25 cellular contexts compared by ENCODE assay signal in the genomic region with DNA sequence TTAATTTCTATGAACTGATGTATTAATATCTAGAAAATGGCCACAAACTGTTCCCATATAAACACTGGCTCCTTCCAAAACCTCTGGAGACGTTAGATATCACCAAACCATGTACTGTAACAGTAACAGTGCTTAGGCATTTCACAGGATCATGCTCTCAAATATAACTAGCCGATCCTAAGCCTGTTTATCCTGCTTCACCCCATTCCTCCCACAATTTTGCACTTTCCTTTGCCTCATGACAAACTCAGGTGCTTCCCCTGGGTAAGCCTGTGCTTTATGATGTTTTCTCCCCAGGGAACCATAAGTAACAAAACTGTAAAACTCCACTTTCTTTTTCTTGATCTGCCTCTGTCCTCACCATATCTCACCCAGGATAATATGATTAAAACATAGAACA.
DNase-seq lines count a peak whose midpoint lies in the region; ATAC-seq, FAIRE-seq and TF ChIP-seq lines count a peak whose summit lies in the region.
"Had no signal": no experiment of that assay in that cellular context is flagged by ENCODE, and none has a peak within 500 bp of the region (broad histone marks: within the 10 kb centered on the region; RNA-seq: fewer than 3 reads in every experiment).

No MANE protein-coding gene starts in this region.

- BruUV-seq in IMR-90 (replicated peaks; lab: Mats Ljungman, UMichigan), result no TSS peak

- H3K27ac ChIP-seq in BLaER1 (no peak overlapping the region), IMR-90 (ENCODE audit: insufficient read depth, low read length) (no peak overlapping the region), H1 (ENCODE audit: low read depth, low read length) (no peak overlapping the region)
- H3K27ac ChIP-seq: 22Rv1, A549, GM23248 had no signal

- WGBS in IMR-90 (ENCODE audit: extremely low coverage in 2 of 2, insufficient read length in 1 of 2), 2 experiments, result no CpG with 5 or more reads among the region's 2 CpGs
- WGBS in H1 (ENCODE audit: extremely low coverage in 1 of 2, insufficient coverage in 1 of 2, insufficient read length in 1 of 2, insufficient replicate concordance in 2 of 2, low coverage in 1 of 2, low lambda C conversion rate in 2 of 2, missing lambda C conversion rate in 1 of 2), 2 experiments, result 89% methylated on average over 2 of the region's 2 CpGs; no CpG with 5 or more reads in 1 of the 2 experiments

- H4K20me1 ChIP-seq in BLaER1 (no peaks in the 10 kb centered on the region), IMR-90 (ENCODE audit: insufficient read depth, low read length) (no peaks in the 10 kb centered on the region), H1 (replicated peaks in 1 of 2; ENCODE audit: control insufficient read depth in 1 of 2, insufficient read depth in 2 of 2, low read length in 2 of 2) (no peaks in the 10 kb centered on the region)

- H3K27ac Mint-ChIP-seq in activated T-cell treated with anti-CD3 and anti-CD28 coated beads, Interleukin-2, amount 50 U/mL, for 24 hours, result no peak overlapping the region
- H3K27ac Mint-ChIP-seq: CD14-positive monocyte; CD4-positive, alpha-beta memory T cell; HFFc6; IgD-negative memory B cell had no signal

- H3K56ac ChIP-seq in IMR-90 (ENCODE audit: extremely low read depth, insufficient read depth, low read length) (no peak overlapping the region), H1 (replicated peaks; ENCODE audit: insufficient read length, low read depth, low read length) (no peak overlapping the region)

- dilution Hi-C loops in IMR-90 (cut with HindIII; ENCODE audit: low sequenced_read_pairs, unreplicated experiment), result no loop called here

- H2AFZ ChIP-seq in IMR-90 (replicated peaks; ENCODE audit: low read length, poor library complexity) (peak overlapping the region; percentile 56), H1 (ENCODE audit: low read length) (0 out of 2 replicates have a peak overlapping the region, but pooled peaks have one; percentile 18)
- H2AFZ ChIP-seq: GM23248 had no signal

- no peak overlapping the region for H2BK120ac ChIP-seq in IMR-90 (ENCODE audit: low read depth, low read length)
- H2BK120ac ChIP-seq in H1 (replicated peaks; ENCODE audit: low read depth, low read length), result no peak overlapping the region

- H4K5ac ChIP-seq in IMR-90 (ENCODE audit: low read depth, low read length) (no peak overlapping the region), H1 (ENCODE audit: insufficient read length, low read depth, low read length) (no peak overlapping the region)

- no peak overlapping the region for H3K4ac ChIP-seq in IMR-90 (ENCODE audit: low read depth, low read length)
- H3K4ac ChIP-seq in H1 (replicated peaks; ENCODE audit: insufficient read length, low read depth, low read length), result no peak overlapping the region

- H3K23me2 ChIP-seq in H1 (ENCODE audit: low read depth, low read length), result no peaks in the 10 kb centered on the region

- TF ChIP-seq POLR2A in IMR-90 (IDR thresholded peaks at IDR 0.05; ENCODE audit: low read depth, low read length), result no peak
- no peak for TF ChIP-seq POLR2A in H1 (IDR thresholded peaks at IDR 0.05; ENCODE audit: control extremely low read depth in 1 of 2, low read depth in 2 of 2, low read length in 2 of 2)

- H3K36me3 Mint-ChIP-seq in activated T-cell treated with anti-CD3 and anti-CD28 coated beads, Interleukin-2, amount 50 U/mL, for 24 hours (ENCODE audit: low read depth), result no peaks in the 10 kb centered on the region
- H3K36me3 Mint-ChIP-seq: CD14-positive monocyte; CD4-positive, alpha-beta memory T cell; IgD-negative memory B cell had no signal

- H3K4me1 ChIP-seq in BLaER1, result peaks cover 4% of the 10 kb centered on the region
- H3K4me1 ChIP-seq in IMR-90 (ENCODE audit: control insufficient read depth, insufficient read depth, low read length), result peaks cover 5% of the 10 kb centered on the region; the same call in 1 of the 2 replicates
- peaks cover 0 to 3% (median 0%) of the 10 kb centered on the region in 4 experiments; a peak in 1 of 7 replicates for H3K4me1 ChIP-seq in H1 (replicated peaks in 1 of 4; ENCODE audit: control insufficient read depth in 3 of 4, insufficient read depth in 4 of 4, low read length in 3 of 4)
- H3K4me1 ChIP-seq: A549 had no signal

- H3K14ac ChIP-seq in IMR-90 (replicated peaks; ENCODE audit: low read depth, low read length) (no peak overlapping the region; the same call in 1 of the 2 replicates), H1 (ENCODE audit: insufficient read length) (no peak overlapping the region)

- H3K27me3 Mint-ChIP-seq in activated T-cell treated with anti-CD3 and anti-CD28 coated beads, Interleukin-2, amount 50 U/mL, for 24 hours, result no peaks in the 10 kb centered on the region
- H3K27me3 Mint-ChIP-seq: CD4-positive, alpha-beta memory T cell; IgD-negative memory B cell had no signal

- H2BK5ac ChIP-seq in IMR-90 (ENCODE audit: low read depth, low read length, poor library complexity, severe bottlenecking) (no peak overlapping the region), H1 (ENCODE audit: low read depth, low read length) (no peak overlapping the region)

- no peak overlapping the region for H2BK12ac ChIP-seq in H1 (ENCODE audit: low read depth, low read length)

- CTCF ChIA-PET in IMR-90 (lab: Yijun Ruan, JAX), result no interaction called here
- CTCF ChIA-PET in H1 (lab: Charles Lee; ENCODE audit: partially characterized antibody), result no interaction called here

- DNase-seq in IMR-90 (no peak), H1 (ENCODE audit: low read depth in 1 of 2, low spot score in 2 of 2) (no peak), omental fat pad (ENCODE audit: low spot score) (no peak), iPS-NIHi11 (ENCODE audit: low spot score) (no peak), NCI-H2081 (lab: John Stamatoyannopoulos, UW) (no peak)
- no peak for DNase-seq in activated T-cell treated with anti-CD3 and anti-CD28 coated beads, Interleukin-2, amount 50 U/mL, for 24 hours
- DNase-seq: AML-193; Calu3; CD4-positive, alpha-beta memory T cell; DMS 273 treated with DMSO at 0.1 percent for 48 hours; DMS53; DND-41; EL; GM23248; H7; HFFc6 had no signal

- H3K23ac ChIP-seq in IMR-90 (ENCODE audit: low read depth, low read length) (0 out of 2 replicates have a peak overlapping the region, but pooled peaks have one; percentile 15), H1 (ENCODE audit: insufficient read length) (no peak overlapping the region)

- H2AK5ac ChIP-seq in IMR-90 (ENCODE audit: low read depth, low read length) (peak overlapping the region; percentile 33; the same call in 1 of the 2 replicates), H1 (ENCODE audit: low read depth, low read length) (no peak overlapping the region)

- no peaks in the 10 kb centered on the region for H3K4me1 Mint-ChIP-seq in activated T-cell treated with anti-CD3 and anti-CD28 coated beads, Interleukin-2, amount 50 U/mL, for 24 hours (ENCODE audit: low read depth)
- H3K4me1 Mint-ChIP-seq: CD14-positive monocyte; CD4-positive, alpha-beta memory T cell; IgD-negative memory B cell had no signal

- FAIRE-seq in H1 (lab: Jason Lieb, UNC), result no peak
- FAIRE-seq: GM12891, HTR-8/SVneo had no signal

- no peak for TF ChIP-seq RAD21 in IMR-90 (IDR thresholded peaks at IDR 0.05; ENCODE audit: low read length)
- TF ChIP-seq RAD21 in H1 (IDR thresholded peaks at IDR 0.05 in 1 of 2, conservative IDR thresholded peaks at IDR 0.05 in 1 of 2; ENCODE audit: low read depth in 2 of 2, low read length in 2 of 2), result no peak

- H3K36me3 ChIP-seq in BLaER1 (no peaks in the 10 kb centered on the region), IMR-90 (ENCODE audit: control insufficient read depth, insufficient read depth, low read length) (no peaks in the 10 kb centered on the region), H1 (ENCODE audit: control insufficient read depth in 2 of 4, insufficient read depth in 4 of 4, low read length in 3 of 4) (no peaks in the 10 kb centered on the region)

- H4K91ac ChIP-seq in IMR-90 (ENCODE audit: insufficient read depth, low read depth, low read length) (no peak overlapping the region), H1 (replicated peaks; ENCODE audit: insufficient read length, low read length) (no peak overlapping the region)

- no peak overlapping the region for H2BK20ac ChIP-seq in IMR-90 (ENCODE audit: low read depth, low read length)
- H2BK20ac ChIP-seq in H1 (ENCODE audit: low read length), result no peak overlapping the region

- TF ChIP-seq CTCF in IMR-90 (conservative IDR thresholded peaks at IDR 0.05; ENCODE audit: low read depth, low read length) (no peak), H1 (IDR thresholded peaks at IDR 0.05; ENCODE audit: control extremely low read depth in 1 of 3, insufficient read depth in 1 of 3, low read depth in 1 of 3, low read length in 3 of 3) (no peak), omental fat pad (IDR thresholded peaks at IDR 0.05) (no peak)

- no peaks in the 10 kb centered on the region; the same call in 1 of the 2 replicates for H3K9me1 ChIP-seq in IMR-90 (ENCODE audit: insufficient read depth, low read length)

- H2BK15ac ChIP-seq in IMR-90 (ENCODE audit: low read depth, low read length) (no peak overlapping the region), H1 (ENCODE audit: low read length) (no peak overlapping the region)

- H3K9me3 ChIP-seq in BLaER1, result no peaks in the 10 kb centered on the region
- H3K9me3 ChIP-seq in IMR-90 (ENCODE audit: control insufficient read depth, insufficient read depth, low read length), result no peaks in the 10 kb centered on the region
- H3K9me3 ChIP-seq in H1 (ENCODE audit: insufficient read depth in 2 of 2, low read depth in 1 of 2, low read length in 1 of 2), result no peaks in the 10 kb centered on the region
- H3K9me3 ChIP-seq: A549 had no signal

- H3K4me2 ChIP-seq in BLaER1, result peak overlapping the region; percentile 33
- H3K4me2 ChIP-seq in IMR-90 (ENCODE audit: low read depth, low read length), result 0 out of 2 replicates have a peak overlapping the region, but pooled peaks have one; percentile 15
- no peak overlapping the region for H3K4me2 ChIP-seq in H1 (ENCODE audit: insufficient read depth in 1 of 2, low read depth in 2 of 2, low read length in 2 of 2)
- H3K4me2 ChIP-seq: A549 had no signal

- no peaks in the 10 kb centered on the region for H3K79me2 ChIP-seq in H1 (ENCODE audit: control insufficient read depth in 1 of 2, insufficient read depth in 2 of 2, low read length in 2 of 2)

- no peaks in the 10 kb centered on the region for H3K9me3 Mint-ChIP-seq in activated T-cell treated with anti-CD3 and anti-CD28 coated beads, Interleukin-2, amount 50 U/mL, for 24 hours

- intact Hi-C loops in IMR-90 (cut with micrococcal nuclease), result no loop called here

- no peak overlapping the region for H3K4me3 Mint-ChIP-seq in activated T-cell treated with anti-CD3 and anti-CD28 coated beads, Interleukin-2, amount 50 U/mL, for 24 hours
- H3K4me3 Mint-ChIP-seq: CD14-positive monocyte; CD4-positive, alpha-beta memory T cell; HFFc6; IgD-negative memory B cell had no signal

- H4K8ac ChIP-seq in IMR-90 (ENCODE audit: low read depth in 2 of 2, low read length in 2 of 2) (no peak overlapping the region), H1 (ENCODE audit: extremely low read depth, insufficient read depth, low read length) (no peak overlapping the region)

- ATAC-seq in IMR-90 (ENCODE audit: low read depth), result no peak
- ATAC-seq in omental fat pad (ENCODE audit: low FRiP score), result peak; percentile 56
- no peak for ATAC-seq in HG02970 (IDR thresholded peaks at IDR 0.05; ENCODE audit: low FRiP score, unreplicated experiment)
- ATAC-seq: A549, HCT116 had no signal

- no peak overlapping the region for H2AK9ac ChIP-seq in IMR-90 (replicated peaks; ENCODE audit: low read depth, low read length, poor library complexity)

- TF ChIP-seq EP300 in H1 (IDR thresholded peaks at IDR 0.05; ENCODE audit: borderline replicate concordance in 1 of 2, low read depth in 2 of 2, low read length in 2 of 2), result no peak

- no peak overlapping the region for H3K4me3 ChIP-seq in BLaER1
- H3K4me3 ChIP-seq in IMR-90 (ENCODE audit: insufficient read depth, low read depth, low read length), result no peak overlapping the region
- H3K4me3 ChIP-seq in H1 (ENCODE audit: extremely low read depth in 1 of 4, insufficient read depth in 2 of 4, low read depth in 3 of 4, low read length in 4 of 4), result no peak overlapping the region
- H3K4me3 ChIP-seq: A549, GM23248 had no signal

- in situ Hi-C loops in IMR-90 (cut with MboI; ENCODE audit: low sequenced_read_pairs), result no loop called here

- H3K9ac ChIP-seq in BLaER1 (no peak overlapping the region), IMR-90 (ENCODE audit: low read depth, low read length) (no peak overlapping the region), H1 (replicated peaks in 1 of 4; ENCODE audit: extremely low read depth in 1 of 4, low read depth in 3 of 4, low read length in 3 of 4) (no peak overlapping the region)
- H3K9ac ChIP-seq: GM23248 had no signal

- no peaks in the 10 kb centered on the region for H3K79me1 ChIP-seq in IMR-90 (ENCODE audit: low read depth in 1 of 2, low read length in 2 of 2)
- no peaks in the 10 kb centered on the region for H3K79me1 ChIP-seq in H1 (ENCODE audit: low read depth, low read length)

- POLR2A ChIA-PET in IMR-90 (lab: Charles Lee; ENCODE audit: unreplicated experiment) (no interaction called here), H1 (lab: Charles Lee; ENCODE audit: partially characterized antibody) (no interaction called here)

- no peak overlapping the region; the same call in 1 of the 2 replicates for H3K18ac ChIP-seq in IMR-90 (ENCODE audit: low read depth, low read length)
- H3K18ac ChIP-seq in H1 (ENCODE audit: extremely low read depth, low read length), result no peak overlapping the region

- H3K27me3 ChIP-seq in BLaER1 (no peaks in the 10 kb centered on the region), IMR-90 (ENCODE audit: control insufficient read depth, insufficient read depth, low read length) (no peaks in the 10 kb centered on the region), H1 (replicated peaks in 1 of 4; ENCODE audit: control insufficient read depth in 3 of 4, extremely low read depth in 1 of 4, insufficient read depth in 3 of 4, low read length in 3 of 4) (no peaks in the 10 kb centered on the region)

Comparison
In these comparisons a context has a peak if more than half of its experiments do, and no peak if none do; other contexts are left out.
1. H3K4me2 ChIP-seq: peak in BLaER1 (single experiment) and IMR-90 (single experiment); none in H1 (0 of 2).